22 cellular contexts compared by ENCODE assay signal in genomic region chr1:26941311-26941710, GRCh38. TPM values are rescaled to one million over a fixed set of nuclear protein-coding genes. Genes with fewer than 3 reads are reported as not detected.
DNase-seq lines count a peak whose midpoint lies in the region; ATAC-seq, FAIRE-seq and TF ChIP-seq lines count a peak whose summit lies in the region.
"Had no signal": no experiment of that assay in that cellular context is flagged by ENCODE, and none has a peak within 500 bp of the region (broad histone marks: within the 10 kb centered on the region; RNA-seq: fewer than 3 reads in every experiment).

No MANE protein-coding gene starts in this region.

- H3K79me2 ChIP-seq in HepG2 (ENCODE audit: insufficient read depth, low read length) = peaks cover 26% of the 10 kb centered on the region

- H3K14ac ChIP-seq in mesenchymal stem cell (ENCODE audit: low read length in 2 of 2) = no peak overlapping the region

- TF ChIP-seq RAD21 in HepG2 (CRISPR knock-in tag; IDR thresholded peaks at IDR 0.05) = no peak

- H3K4me3 Mint-ChIP-seq in activated CD8-positive, alpha-beta T cell treated with anti-CD3 and anti-CD28 coated beads, Interleukin-2, amount 10 ng/mL, durations not matched to agents 7 days and 5 days = no peak overlapping the region
- H3K4me3 Mint-ChIP-seq: CD14-positive monocyte; CD4-positive, alpha-beta memory T cell had no signal

- H3K27ac ChIP-seq in heart left ventricle (peak overlapping the region in 3 of 12 donors; percentile 9 to 19 (median 10)), mesenchymal stem cell (ENCODE audit: low read length, poor library complexity, severe bottlenecking) (no peak overlapping the region), HepG2 (ENCODE audit: extremely low read length, insufficient read depth, low read length) (no peak overlapping the region)
- H3K27ac ChIP-seq: BLaER1, HL-60 had no signal

- WGBS in heart left ventricle, 4 donors = 71 to 81% (median 74%) methylated on average over 10 of the region's 10 CpGs
- 93% methylated on average over 7 of the region's 10 CpGs for WGBS in mesenchymal stem cell
- WGBS in HepG2 (ENCODE audit: low lambda C conversion rate) = 96% methylated on average over 10 of the region's 10 CpGs

- TF ChIP-seq CTCF in heart left ventricle (IDR thresholded peaks at IDR 0.05) (no peak), bronchial epithelial cell (IDR thresholded peaks at IDR 0.05; ENCODE audit: insufficient read depth, low read length, severe bottlenecking) (no peak), HepG2 (CRISPR knock-in tag; IDR thresholded peaks at IDR 0.05) (no peak), GM10248 (IDR thresholded peaks at IDR 0.05; ENCODE audit: control extremely low read depth, extremely low read depth, low read depth, missing control alignments) (no peak)

- H4K8ac ChIP-seq in mesenchymal stem cell (ENCODE audit: low read length) = peak overlapping the region; percentile 24

- no peak overlapping the region for H2BK120ac ChIP-seq in mesenchymal stem cell (ENCODE audit: low read depth, low read length)

- no peaks in the 10 kb centered on the region for H4K20me1 ChIP-seq in HepG2 (ENCODE audit: insufficient read depth, low read length)

- H3K4me3 ChIP-seq in heart left ventricle (no peak overlapping the region), bronchial epithelial cell (ENCODE audit: low read depth, low read length) (no peak overlapping the region), mesenchymal stem cell (ENCODE audit: insufficient read depth in 1 of 2, low read depth in 1 of 2, low read length in 2 of 2) (no peak overlapping the region), HepG2 (replicated peaks in 1 of 3; ENCODE audit: insufficient read depth in 1 of 3, low read depth in 2 of 3, low read length in 3 of 3) (no peak overlapping the region)
- H3K4me3 ChIP-seq: BLaER1, GM12878, HAP-1 had no signal

- no peak overlapping the region for H3K23ac ChIP-seq in mesenchymal stem cell (ENCODE audit: low read length in 2 of 2)

- no peak overlapping the region for H2AK5ac ChIP-seq in mesenchymal stem cell (ENCODE audit: low read length, severe bottlenecking)

- H3K27ac Mint-ChIP-seq in activated CD8-positive, alpha-beta T cell treated with anti-CD3 and anti-CD28 coated beads, Interleukin-2, amount 10 ng/mL, durations not matched to agents 7 days and 5 days = no peak overlapping the region
- H3K27ac Mint-ChIP-seq: CD4-positive, alpha-beta memory T cell had no signal

- no peak overlapping the region for H4K91ac ChIP-seq in mesenchymal stem cell (ENCODE audit: low read length)

- no peak overlapping the region for H3K4me2 ChIP-seq in mesenchymal stem cell (ENCODE audit: low read length, poor library complexity, severe bottlenecking)
- no peak overlapping the region for H3K4me2 ChIP-seq in HepG2 (ENCODE audit: low read depth, low read length)
- H3K4me2 ChIP-seq: BLaER1 had no signal

- H3K9me3 Mint-ChIP-seq in activated CD8-positive, alpha-beta T cell treated with anti-CD3 and anti-CD28 coated beads, Interleukin-2, amount 10 ng/mL, durations not matched to agents 7 days and 5 days (ENCODE audit: insufficient read depth) = no peaks in the 10 kb centered on the region
- H3K9me3 Mint-ChIP-seq: CD14-positive monocyte; CD4-positive, alpha-beta memory T cell had no signal

- intact Hi-C loops in heart left ventricle (cut with DNase I) (no loop called here), cardiac septum (cut with DNase I) (no loop called here), HepG2 (cut with micrococcal nuclease; ENCODE audit: unreplicated experiment) (no loop called here)

- ATAC-seq in heart left ventricle = peak; percentile 3 to 50 (median 35)
- no peak for ATAC-seq in HepG2
- ATAC-seq in activated CD8-positive, alpha-beta T cell treated with anti-CD3 and anti-CD28 coated beads, Interleukin-2, amount 10 ng/mL, durations not matched to agents 7 days and 5 days = no peak
- ATAC-seq: GM12878 had no signal

- TF ChIP-seq POLR2A in heart left ventricle (IDR thresholded peaks at IDR 0.05) (no peak), HepG2 (IDR thresholded peaks at IDR 0.05; ENCODE audit: insufficient read depth in 1 of 2, low read depth in 2 of 2, low read length in 2 of 2) (no peak)

- BruUV-seq in HepG2 (replicated peaks; lab: Mats Ljungman, UMichigan) = no TSS peak

- H3K9ac ChIP-seq in mesenchymal stem cell (ENCODE audit: low read length) (no peak overlapping the region), HepG2 (ENCODE audit: insufficient read depth, low read depth, low read length) (no peak overlapping the region)
- H3K9ac ChIP-seq: BLaER1 had no signal

- POLR2A ChIA-PET in HepG2 (lab: Yijun Ruan, JAX) (interaction anchor here (1.7 to 12.9 kb wide), 2 partner anchors 30 to 41 kb away, joined by 3 to 371 read pairs; partner anchors contain the start of genes GPATCH3 and NR0B2), GM10248 (lab: Yijun Ruan, JAX) (no interaction called here)
- POLR2A ChIA-PET in activated CD8-positive, alpha-beta T cell treated with anti-CD3 and anti-CD28 coated beads, Interleukin-2, amount 10 ng/mL, durations not matched to agents 7 days and 5 days (lab: Charles Lee) = no interaction called here

- DNase-seq in heart left ventricle (peak in 2 of 5 donors; percentile 20 to 35), cardiac septum (ENCODE audit: low spot score) (no peak), bronchial epithelial cell (ENCODE audit: low read depth) (no peak), mesenchymal stem cell (no peak), HepG2 (ENCODE audit: low spot score) (no peak), GM10248 (ENCODE audit: extremely low spot score) (no peak)
- no peak for DNase-seq in activated CD8-positive, alpha-beta T cell treated with anti-CD3 and anti-CD28 coated beads, Interleukin-2, amount 10 ng/mL, durations not matched to agents 7 days and 5 days
- DNase-seq: 8988T; CD4-positive, alpha-beta memory T cell; DMS153; DMS79 treated with DMSO at 0.1 percent for 48 hours; GF-D8; IMR-90 had no signal

- no peak overlapping the region for H3K4ac ChIP-seq in mesenchymal stem cell (ENCODE audit: low read depth in 1 of 2, low read length in 2 of 2)

- H2BK15ac ChIP-seq in mesenchymal stem cell (ENCODE audit: low read depth, poor library complexity, severe bottlenecking) = no peak overlapping the region

- no peaks in the 10 kb centered on the region for H3K27me3 Mint-ChIP-seq in activated CD8-positive, alpha-beta T cell treated with anti-CD3 and anti-CD28 coated beads, Interleukin-2, amount 10 ng/mL, durations not matched to agents 7 days and 5 days (ENCODE audit: low read depth)
- H3K27me3 Mint-ChIP-seq: CD4-positive, alpha-beta memory T cell had no signal

- in situ Hi-C loops in HepG2 (cut with HindIII; ENCODE audit: extremely low pct_ligation_motif_present, low pct_unique_long_range_greater_than_20kb) = no loop called here

- peak; percentile 82 for FAIRE-seq in bronchial epithelial cell (lab: Jason Lieb, UNC)
- no peak for FAIRE-seq in HepG2 (lab: Jason Lieb, UNC)
- FAIRE-seq: GM12878 had no signal

- peaks cover 3% of the 10 kb centered on the region for H3K4me1 Mint-ChIP-seq in activated CD8-positive, alpha-beta T cell treated with anti-CD3 and anti-CD28 coated beads, Interleukin-2, amount 10 ng/mL, durations not matched to agents 7 days and 5 days (ENCODE audit: low read depth)

- no peak overlapping the region for H3K18ac ChIP-seq in mesenchymal stem cell (ENCODE audit: low read depth in 1 of 2, low read length in 2 of 2)

- H3K4me1 ChIP-seq in heart left ventricle (peaks cover 0 to 52% (median 15%) of the 10 kb centered on the region in 12 donors), mesenchymal stem cell (ENCODE audit: control insufficient read depth, insufficient read depth, low read depth, low read length) (no peaks in the 10 kb centered on the region), HepG2 (ENCODE audit: insufficient read depth, low read length) (peaks cover 81% of the 10 kb centered on the region)
- H3K4me1 ChIP-seq: BLaER1, HAP-1 had no signal

- H3K79me1 ChIP-seq in mesenchymal stem cell (replicated peaks; ENCODE audit: low read length, poor library complexity, severe bottlenecking) = peaks cover 36% of the 10 kb centered on the region

- no peak for TF ChIP-seq EP300 in HepG2 (IDR thresholded peaks at IDR 0.05; ENCODE audit: low read depth in 2 of 2, low read length in 2 of 2)
- TF ChIP-seq EP300 in HepG2 (CRISPR knock-in tag; IDR thresholded peaks at IDR 0.05; ENCODE audit: borderline replicate concordance) = no peak

- H3K36me3 Mint-ChIP-seq in activated CD8-positive, alpha-beta T cell treated with anti-CD3 and anti-CD28 coated beads, Interleukin-2, amount 10 ng/mL, durations not matched to agents 7 days and 5 days (ENCODE audit: low read depth) = peaks cover 46% of the 10 kb centered on the region

- no peak overlapping the region for H2BK12ac ChIP-seq in mesenchymal stem cell (ENCODE audit: low read length in 2 of 2)

- CTCF ChIA-PET in HepG2 (lab: Yijun Ruan, JAX; ENCODE audit: low intra/inter-chr PET ratio, low total read pairs) (no interaction called here), GM10248 (lab: Yijun Ruan, JAX) (interaction anchor here (1.3 to 2.6 kb wide), 2 partner anchors 13 to 56 kb away, joined by 4 to 9 read pairs; no protein-coding TSS in a partner anchor)
- CTCF ChIA-PET in activated CD8-positive, alpha-beta T cell treated with anti-CD3 and anti-CD28 coated beads, Interleukin-2, amount 10 ng/mL, durations not matched to agents 7 days and 5 days (lab: Charles Lee) = no interaction called here

- H3K27me3 ChIP-seq in heart left ventricle (no peaks in the 10 kb centered on the region), bronchial epithelial cell (ENCODE audit: control insufficient read depth, insufficient read depth, low read length) (no peaks in the 10 kb centered on the region), mesenchymal stem cell (ENCODE audit: control insufficient read depth in 1 of 2, insufficient read depth in 1 of 2, low read length in 2 of 2) (no peaks in the 10 kb centered on the region), HepG2 (ENCODE audit: control insufficient read depth in 1 of 2, insufficient read depth in 2 of 2, low read length in 2 of 2) (no peaks in the 10 kb centered on the region)
- H3K27me3 ChIP-seq: BLaER1 had no signal

- H2BK5ac ChIP-seq in mesenchymal stem cell (ENCODE audit: low read depth, low read length, poor library complexity, severe bottlenecking) = no peak overlapping the region

- H3K36me3 ChIP-seq in heart left ventricle = peaks cover 0 to 71% (median 61%) of the 10 kb centered on the region in 9 donors
- H3K36me3 ChIP-seq in bronchial epithelial cell (ENCODE audit: control insufficient read depth, insufficient read depth, low read length) = peaks cover 25% of the 10 kb centered on the region
- peaks cover 58 to 79% of the 10 kb centered on the region in 2 experiments for H3K36me3 ChIP-seq in mesenchymal stem cell (ENCODE audit: control insufficient read depth in 1 of 2, insufficient read depth in 2 of 2, low read depth in 1 of 2, low read length in 2 of 2)
- peaks cover 27 to 58% of the 10 kb centered on the region in 2 experiments for H3K36me3 ChIP-seq in HepG2 (replicated peaks in 1 of 2; ENCODE audit: control insufficient read depth in 1 of 2, insufficient read depth in 2 of 2, low read length in 2 of 2)

- H2AFZ ChIP-seq in mesenchymal stem cell (ENCODE audit: low read depth, low read length) (no peak overlapping the region), HepG2 (ENCODE audit: low read length) (no peak overlapping the region)

- H3K9me3 ChIP-seq in heart left ventricle = no peaks in the 10 kb centered on the region
- H3K9me3 ChIP-seq in mesenchymal stem cell (ENCODE audit: control insufficient read depth, low read length) = no peaks in the 10 kb centered on the region
- no peaks in the 10 kb centered on the region for H3K9me3 ChIP-seq in HepG2 (ENCODE audit: low read length)
- H3K9me3 ChIP-seq: BLaER1, HAP-1 had no signal

RNA-seq across cellular contexts. Expression of gene KDF1, which starts 19.0 kb away (rescaled TPM):
- total RNA-seq in heart left ventricle (under 1 TPM in 2 of 9 donors, not detected in 7; 0.12 to 0.45 TPM), cardiac septum (not detected), bronchial epithelial cell (13.2 and 14.7 TPM in 2 replicates), HepG2 (2016; rRNA removed; fragmentation: Illumina TruSeq; extraction: Trizol) (1.9 and 2.4 TPM in 2 replicates)
- polyA plus RNA-seq in heart left ventricle (under 1 TPM in 1 of 2 donors, not detected in 1; 0.03 TPM), HepG2 (2011; rRNA removed) (4.9 and 7.4 TPM in 2 replicates)
- 0.35 TPM for polyA plus RNA-seq in mesenchymal stem cell (2013, experiment 1 of 2)
- 0.38 TPM for polyA plus RNA-seq in mesenchymal stem cell (2013, experiment 2 of 2)
- 0.61 and 1.1 TPM in 2 replicates for total RNA-seq in HepG2 (2016; cell fraction: cytosol; rRNA removed; fragmentation: Illumina TruSeq; extraction: Trizol; ENCODE audit: low read depth)
- 1.6 and 2.1 TPM in 2 replicates for total RNA-seq in HepG2 (2016; cell fraction: insoluble cytoplasmic fraction; rRNA removed; fragmentation: Illumina TruSeq; extraction: Trizol)
- 2.0 and 2.1 TPM in 2 replicates for total RNA-seq in HepG2 (2016; cell fraction: membrane; rRNA removed; fragmentation: Illumina TruSeq; extraction: Trizol)
- 0.75 and 1.1 TPM in 2 replicates for total RNA-seq in HepG2 (2016; cell fraction: nucleus; rRNA removed; fragmentation: Illumina TruSeq; extraction: Trizol)
- 4.3 and 6.8 TPM in 2 replicates for polyA plus RNA-seq in HepG2 (2011; cell fraction: cytosol; rRNA removed)
- 5.9 and 7.2 TPM in 2 replicates for polyA plus RNA-seq in HepG2 (2011; cell fraction: nucleus; rRNA removed)
- polyA plus RNA-seq in HepG2 (2012) = 4.8 and 6.0 TPM in 2 replicates
- polyA plus RNA-seq in HepG2 (2016; cell fraction: cytosol; fragmentation: Illumina TruSeq; extraction: Trizol; ENCODE audit: low read depth) = 0.87 and 0.94 TPM in 2 replicates
- polyA plus RNA-seq in HepG2 (2016; cell fraction: insoluble cytoplasmic fraction; fragmentation: Illumina TruSeq; extraction: Trizol; ENCODE audit: low read depth) = 2.0 and 2.7 TPM in 2 replicates
- polyA plus RNA-seq in HepG2 (2016; cell fraction: membrane; fragmentation: Illumina TruSeq; extraction: Trizol; ENCODE audit: low read depth) = 1.6 and 2.0 TPM in 2 replicates
- 2.9 and 3.3 TPM in 2 replicates for polyA plus RNA-seq in HepG2 (2016; cell fraction: nucleus; fragmentation: Illumina TruSeq; extraction: Trizol; ENCODE audit: insufficient read depth, low read depth)
- polyA minus RNA-seq in HepG2 (2011; rRNA and poly(A)+ RNA removed; ENCODE audit: low replicate concordance) = 12.8 TPM in 1 of 2 replicates, not detected in the other
- 4.2 and 4.4 TPM in 2 replicates for polyA minus RNA-seq in HepG2 (2011; cell fraction: cytosol; rRNA and poly(A)+ RNA removed)
- 1.3 and 2.0 TPM in 2 replicates for polyA minus RNA-seq in HepG2 (2011; cell fraction: nucleus; rRNA and poly(A)+ RNA removed)
- total RNA-seq in activated CD8-positive, alpha-beta T cell treated with anti-CD3 and anti-CD28 coated beads, Interleukin-2, amount 10 ng/mL, durations not matched to agents 7 days and 5 days = not detected
- total RNA-seq: A673, GM12878, H4, HT1080, IMR-90 had no signal
- polyA plus RNA-seq: AG04450, CD14-positive monocyte, IMR-90 had no signal

RNA-seq across cellular contexts. Expression of gene NUDC, which starts 19.8 kb away (rescaled TPM):
- total RNA-seq in heart left ventricle (10 to 100 TPM; 53.6 to 78.6 (median 57.4) TPM), cardiac septum (55.5 TPM), bronchial epithelial cell (23.2 and 28.5 TPM in 2 replicates), HepG2 (2016; rRNA removed; fragmentation: Illumina TruSeq; extraction: Trizol) (104 and 126 TPM in 2 replicates)
- polyA plus RNA-seq in heart left ventricle (10 to 100 TPM; 69.7 to 99.6 TPM), HepG2 (2011; rRNA removed) (34.7 and 41.0 TPM in 2 replicates)
- polyA plus RNA-seq in mesenchymal stem cell (2013, experiment 1 of 2) = 63.1 TPM
- 62.9 TPM for polyA plus RNA-seq in mesenchymal stem cell (2013, experiment 2 of 2)
- total RNA-seq in HepG2 (2016; cell fraction: cytosol; rRNA removed; fragmentation: Illumina TruSeq; extraction: Trizol; ENCODE audit: low read depth) = 35.7 TPM in 2 replicates
- 105 and 106 TPM in 2 replicates for total RNA-seq in HepG2 (2016; cell fraction: insoluble cytoplasmic fraction; rRNA removed; fragmentation: Illumina TruSeq; extraction: Trizol)
- total RNA-seq in HepG2 (2016; cell fraction: membrane; rRNA removed; fragmentation: Illumina TruSeq; extraction: Trizol) = 36.4 and 37.7 TPM in 2 replicates
- total RNA-seq in HepG2 (2016; cell fraction: nucleus; rRNA removed; fragmentation: Illumina TruSeq; extraction: Trizol) = 45.3 and 49.3 TPM in 2 replicates
- 35.9 and 39.4 TPM in 2 replicates for polyA plus RNA-seq in HepG2 (2011; cell fraction: cytosol; rRNA removed)
- polyA plus RNA-seq in HepG2 (2011; cell fraction: nucleus; rRNA removed) = 28.6 and 31.4 TPM in 2 replicates
- polyA plus RNA-seq in HepG2 (2012) = 88.2 and 90.3 TPM in 2 replicates
- polyA plus RNA-seq in HepG2 (2016; cell fraction: cytosol; fragmentation: Illumina TruSeq; extraction: Trizol; ENCODE audit: low read depth) = 25.8 and 26.9 TPM in 2 replicates
- polyA plus RNA-seq in HepG2 (2016; cell fraction: insoluble cytoplasmic fraction; fragmentation: Illumina TruSeq; extraction: Trizol; ENCODE audit: low read depth) = 192 and 219 TPM in 2 replicates
- 34.2 and 35.5 TPM in 2 replicates for polyA plus RNA-seq in HepG2 (2016; cell fraction: membrane; fragmentation: Illumina TruSeq; extraction: Trizol; ENCODE audit: low read depth)
- polyA plus RNA-seq in HepG2 (2016; cell fraction: nucleus; fragmentation: Illumina TruSeq; extraction: Trizol; ENCODE audit: insufficient read depth, low read depth) = 129 and 135 TPM in 2 replicates
- polyA minus RNA-seq in HepG2 (2011; rRNA and poly(A)+ RNA removed; ENCODE audit: low replicate concordance) = 24.1 and 33.6 TPM in 2 replicates
- 34.1 and 35.1 TPM in 2 replicates for polyA minus RNA-seq in HepG2 (2011; cell fraction: cytosol; rRNA and poly(A)+ RNA removed)
- 20.3 and 24.9 TPM in 2 replicates for polyA minus RNA-seq in HepG2 (2011; cell fraction: nucleus; rRNA and poly(A)+ RNA removed)
- 10 to 100 TPM; 85.1 to 91.2 TPM for total RNA-seq in activated CD8-positive, alpha-beta T cell treated with anti-CD3 and anti-CD28 coated beads, Interleukin-2, amount 10 ng/mL, durations not matched to agents 7 days and 5 days

RNA-seq across cellular contexts. Expression of gene NR0B2, which starts 27.5 kb away (rescaled TPM):
- total RNA-seq in heart left ventricle (10 to 100 TPM in 2 of 9 donors, 1 to 10 TPM in 7; 2.4 to 19.2 (median 6.6) TPM), cardiac septum (5.7 TPM), bronchial epithelial cell (not detected in 2 replicates), HepG2 (2016; rRNA removed; fragmentation: Illumina TruSeq; extraction: Trizol) (71.6 and 72.5 TPM in 2 replicates)
- polyA plus RNA-seq in heart left ventricle (1 to 10 TPM; 2.0 to 6.6 TPM), HepG2 (2011; rRNA removed) (133 and 203 TPM in 2 replicates)
- not detected for polyA plus RNA-seq in mesenchymal stem cell (2013, experiment 1 of 2)
- not detected for polyA plus RNA-seq in mesenchymal stem cell (2013, experiment 2 of 2)
- 32.2 and 34.7 TPM in 2 replicates for total RNA-seq in HepG2 (2016; cell fraction: cytosol; rRNA removed; fragmentation: Illumina TruSeq; extraction: Trizol; ENCODE audit: low read depth)
- 72.9 and 77.8 TPM in 2 replicates for total RNA-seq in HepG2 (2016; cell fraction: insoluble cytoplasmic fraction; rRNA removed; fragmentation: Illumina TruSeq; extraction: Trizol)
- 42.2 and 44.8 TPM in 2 replicates for total RNA-seq in HepG2 (2016; cell fraction: membrane; rRNA removed; fragmentation: Illumina TruSeq; extraction: Trizol)
- total RNA-seq in HepG2 (2016; cell fraction: nucleus; rRNA removed; fragmentation: Illumina TruSeq; extraction: Trizol) = 49.1 and 51.4 TPM in 2 replicates
- polyA plus RNA-seq in HepG2 (2011; cell fraction: cytosol; rRNA removed) = 120 and 167 TPM in 2 replicates
- 160 and 185 TPM in 2 replicates for polyA plus RNA-seq in HepG2 (2011; cell fraction: nucleus; rRNA removed)
- 94.7 and 125 TPM in 2 replicates for polyA plus RNA-seq in HepG2 (2012)
- polyA plus RNA-seq in HepG2 (2016; cell fraction: cytosol; fragmentation: Illumina TruSeq; extraction: Trizol; ENCODE audit: low read depth) = 14.5 and 14.6 TPM in 2 replicates
- polyA plus RNA-seq in HepG2 (2016; cell fraction: insoluble cytoplasmic fraction; fragmentation: Illumina TruSeq; extraction: Trizol; ENCODE audit: low read depth) = 86.2 and 93.6 TPM in 2 replicates
- polyA plus RNA-seq in HepG2 (2016; cell fraction: membrane; fragmentation: Illumina TruSeq; extraction: Trizol; ENCODE audit: low read depth) = 17.4 and 19.6 TPM in 2 replicates
- polyA plus RNA-seq in HepG2 (2016; cell fraction: nucleus; fragmentation: Illumina TruSeq; extraction: Trizol; ENCODE audit: insufficient read depth, low read depth) = 81.0 and 96.9 TPM in 2 replicates
- 0.21 and 413 TPM in 2 replicates for polyA minus RNA-seq in HepG2 (2011; rRNA and poly(A)+ RNA removed; ENCODE audit: low replicate concordance)
- polyA minus RNA-seq in HepG2 (2011; cell fraction: cytosol; rRNA and poly(A)+ RNA removed) = 175 and 182 TPM in 2 replicates
- 42.6 and 49.5 TPM in 2 replicates for polyA minus RNA-seq in HepG2 (2011; cell fraction: nucleus; rRNA and poly(A)+ RNA removed)
- not detected for total RNA-seq in activated CD8-positive, alpha-beta T cell treated with anti-CD3 and anti-CD28 coated beads, Interleukin-2, amount 10 ng/mL, durations not matched to agents 7 days and 5 days
- total RNA-seq: A673; CD4-positive, alpha-beta memory T cell; GM12878; H4; HT1080; IMR-90 had no signal
- polyA plus RNA-seq: AG04450; CD14-positive monocyte; CD4-positive, alpha-beta memory T cell; GM12878; IMR-90 had no signal

RNA-seq across cellular contexts. Expression of gene GPATCH3, which starts 41.0 kb away (rescaled TPM):
- total RNA-seq in heart left ventricle = 10 to 100 TPM in 3 of 9 donors, 1 to 10 TPM in 6; 6.0 to 14.9 (median 9.0) TPM
- 10 to 100 TPM in 1 of 2 donors, 1 to 10 TPM in 1; 7.7 to 11.7 TPM for polyA plus RNA-seq in heart left ventricle
- 6.4 TPM for total RNA-seq in cardiac septum
- 7.6 and 11.8 TPM in 2 replicates for total RNA-seq in bronchial epithelial cell
- 9.8 TPM for polyA plus RNA-seq in mesenchymal stem cell (2013, experiment 1 of 2)
- polyA plus RNA-seq in mesenchymal stem cell (2013, experiment 2 of 2) = 9.7 TPM
- 11.0 and 12.5 TPM in 2 replicates for total RNA-seq in HepG2 (2016; rRNA removed; fragmentation: Illumina TruSeq; extraction: Trizol)
- 1.6 and 3.3 TPM in 2 replicates for total RNA-seq in HepG2 (2016; cell fraction: cytosol; rRNA removed; fragmentation: Illumina TruSeq; extraction: Trizol; ENCODE audit: low read depth)
- total RNA-seq in HepG2 (2016; cell fraction: insoluble cytoplasmic fraction; rRNA removed; fragmentation: Illumina TruSeq; extraction: Trizol) = 11.4 and 14.1 TPM in 2 replicates
- 8.6 and 9.5 TPM in 2 replicates for total RNA-seq in HepG2 (2016; cell fraction: membrane; rRNA removed; fragmentation: Illumina TruSeq; extraction: Trizol)
- total RNA-seq in HepG2 (2016; cell fraction: nucleus; rRNA removed; fragmentation: Illumina TruSeq; extraction: Trizol) = 9.7 and 10.0 TPM in 2 replicates
- polyA plus RNA-seq in HepG2 (2011; rRNA removed) = 6.8 and 8.3 TPM in 2 replicates
- polyA plus RNA-seq in HepG2 (2011; cell fraction: cytosol; rRNA removed) = 5.6 TPM in 2 replicates
- polyA plus RNA-seq in HepG2 (2011; cell fraction: nucleus; rRNA removed) = 12.9 and 16.4 TPM in 2 replicates
- polyA plus RNA-seq in HepG2 (2012) = 7.4 and 8.5 TPM in 2 replicates
- polyA plus RNA-seq in HepG2 (2016; cell fraction: cytosol; fragmentation: Illumina TruSeq; extraction: Trizol; ENCODE audit: low read depth) = 3.5 and 4.5 TPM in 2 replicates
- polyA plus RNA-seq in HepG2 (2016; cell fraction: insoluble cytoplasmic fraction; fragmentation: Illumina TruSeq; extraction: Trizol; ENCODE audit: low read depth) = 12.3 and 14.3 TPM in 2 replicates
- 6.7 and 7.6 TPM in 2 replicates for polyA plus RNA-seq in HepG2 (2016; cell fraction: membrane; fragmentation: Illumina TruSeq; extraction: Trizol; ENCODE audit: low read depth)
- polyA plus RNA-seq in HepG2 (2016; cell fraction: nucleus; fragmentation: Illumina TruSeq; extraction: Trizol; ENCODE audit: insufficient read depth, low read depth) = 18.7 and 22.1 TPM in 2 replicates
- 9.9 and 10.4 TPM in 2 replicates for polyA minus RNA-seq in HepG2 (2011; rRNA and poly(A)+ RNA removed; ENCODE audit: low replicate concordance)
- 4.6 and 4.9 TPM in 2 replicates for polyA minus RNA-seq in HepG2 (2011; cell fraction: cytosol; rRNA and poly(A)+ RNA removed)
- 9.9 and 10.8 TPM in 2 replicates for polyA minus RNA-seq in HepG2 (2011; cell fraction: nucleus; rRNA and poly(A)+ RNA removed)
- total RNA-seq in activated CD8-positive, alpha-beta T cell treated with anti-CD3 and anti-CD28 coated beads, Interleukin-2, amount 10 ng/mL, durations not matched to agents 7 days and 5 days = 10 to 100 TPM; 14.9 to 16.4 TPM

RNA-seq across cellular contexts. Expression of gene GPN2, which starts 51.2 kb away (rescaled TPM):
- total RNA-seq in heart left ventricle (10 to 100 TPM in 8 of 9 donors, 1 to 10 TPM in 1; 7.6 to 27.4 (median 17.1) TPM), cardiac septum (23.4 TPM), bronchial epithelial cell (8.7 and 9.2 TPM in 2 replicates), HepG2 (2016; rRNA removed; fragmentation: Illumina TruSeq; extraction: Trizol) (19.3 and 22.9 TPM in 2 replicates)
- polyA plus RNA-seq in heart left ventricle (10 to 100 TPM; 12.0 to 15.7 TPM), HepG2 (2011; rRNA removed) (38.9 and 41.8 TPM in 2 replicates)
- polyA plus RNA-seq in mesenchymal stem cell (2013, experiment 1 of 2) = 21.8 TPM
- polyA plus RNA-seq in mesenchymal stem cell (2013, experiment 2 of 2) = 21.8 TPM
- total RNA-seq in HepG2 (2016; cell fraction: cytosol; rRNA removed; fragmentation: Illumina TruSeq; extraction: Trizol; ENCODE audit: low read depth) = 1.8 and 2.5 TPM in 2 replicates
- total RNA-seq in HepG2 (2016; cell fraction: insoluble cytoplasmic fraction; rRNA removed; fragmentation: Illumina TruSeq; extraction: Trizol) = 20.8 and 22.5 TPM in 2 replicates
- total RNA-seq in HepG2 (2016; cell fraction: membrane; rRNA removed; fragmentation: Illumina TruSeq; extraction: Trizol) = 4.7 and 7.3 TPM in 2 replicates
- total RNA-seq in HepG2 (2016; cell fraction: nucleus; rRNA removed; fragmentation: Illumina TruSeq; extraction: Trizol) = 10.8 and 13.7 TPM in 2 replicates
- 16.3 and 25.9 TPM in 2 replicates for polyA plus RNA-seq in HepG2 (2011; cell fraction: cytosol; rRNA removed)
- polyA plus RNA-seq in HepG2 (2011; cell fraction: nucleus; rRNA removed) = 29.9 and 35.0 TPM in 2 replicates
- polyA plus RNA-seq in HepG2 (2012) = 14.4 and 15.5 TPM in 2 replicates
- 4.8 and 5.2 TPM in 2 replicates for polyA plus RNA-seq in HepG2 (2016; cell fraction: cytosol; fragmentation: Illumina TruSeq; extraction: Trizol; ENCODE audit: low read depth)
- 31.8 and 35.9 TPM in 2 replicates for polyA plus RNA-seq in HepG2 (2016; cell fraction: insoluble cytoplasmic fraction; fragmentation: Illumina TruSeq; extraction: Trizol; ENCODE audit: low read depth)
- polyA plus RNA-seq in HepG2 (2016; cell fraction: membrane; fragmentation: Illumina TruSeq; extraction: Trizol; ENCODE audit: low read depth) = 8.5 and 9.5 TPM in 2 replicates
- polyA plus RNA-seq in HepG2 (2016; cell fraction: nucleus; fragmentation: Illumina TruSeq; extraction: Trizol; ENCODE audit: insufficient read depth, low read depth) = 31.5 and 47.0 TPM in 2 replicates
- polyA minus RNA-seq in HepG2 (2011; rRNA and poly(A)+ RNA removed; ENCODE audit: low replicate concordance) = 46.8 and 68.0 TPM in 2 replicates
- 18.6 and 24.9 TPM in 2 replicates for polyA minus RNA-seq in HepG2 (2011; cell fraction: cytosol; rRNA and poly(A)+ RNA removed)
- 11.1 and 15.8 TPM in 2 replicates for polyA minus RNA-seq in HepG2 (2011; cell fraction: nucleus; rRNA and poly(A)+ RNA removed)
- 10 to 100 TPM; 28.9 to 32.8 TPM for total RNA-seq in activated CD8-positive, alpha-beta T cell treated with anti-CD3 and anti-CD28 coated beads, Interleukin-2, amount 10 ng/mL, durations not matched to agents 7 days and 5 days

Comparison
In these comparisons a context has a peak if more than half of its experiments do, and no peak if none do; other contexts are left out.
1. ATAC-seq: peak in heart left ventricle (4 of 4); none in HepG2 (single experiment) and activated CD8-positive, alpha-beta T cell treated with anti-CD3 and anti-CD28 coated beads, Interleukin-2, amount 10 ng/mL, durations not matched to agents 7 days and 5 days (single experiment).